In the genomic region with DNA sequence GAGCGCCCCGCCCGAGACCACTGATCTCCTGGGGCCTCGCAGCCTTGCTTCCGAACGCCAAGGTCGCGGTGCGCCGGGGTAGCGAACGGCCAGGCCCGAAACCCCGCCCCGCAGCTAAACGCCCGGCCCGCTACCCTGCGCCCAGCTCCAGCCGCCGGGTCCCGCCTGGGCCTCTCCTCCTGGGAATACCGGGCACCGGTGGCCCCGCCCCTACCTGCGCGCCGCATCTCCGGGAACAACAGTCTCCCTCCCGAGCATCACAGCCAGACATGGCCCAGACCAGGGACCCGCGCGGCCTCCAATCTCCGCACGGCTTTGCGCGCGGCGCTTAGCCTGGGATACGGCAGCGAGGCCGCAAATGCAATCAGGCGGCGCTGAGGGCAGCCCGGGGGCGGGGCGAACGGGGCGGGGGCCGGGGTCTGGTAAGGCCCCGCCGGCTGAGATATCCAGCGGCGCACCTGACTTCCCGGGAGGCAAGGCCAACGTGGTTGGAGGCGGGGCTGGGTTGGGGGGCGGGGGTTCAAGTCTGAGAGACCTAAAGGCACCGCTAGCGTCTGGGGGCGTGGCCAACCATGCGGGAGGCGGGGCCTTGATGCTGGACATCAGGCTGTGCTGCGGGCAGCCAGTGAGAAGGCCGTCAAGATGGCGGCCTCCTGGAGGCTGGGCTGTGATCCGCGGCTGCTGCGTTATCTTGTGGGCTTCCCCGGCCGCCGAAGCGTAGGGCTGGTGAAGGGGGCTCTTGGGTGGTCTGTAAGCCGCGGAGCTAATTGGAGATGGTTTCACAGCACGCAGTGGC, we compare ENCODE assay signal across 8 cellular contexts. TPM values are rescaled to one million over a fixed set of nuclear protein-coding genes. Genes with fewer than 3 reads are reported as not detected.
DNase-seq lines count a peak whose midpoint lies in the region; ATAC-seq, FAIRE-seq and TF ChIP-seq lines count a peak whose summit lies in the region.

A gene with protein sequence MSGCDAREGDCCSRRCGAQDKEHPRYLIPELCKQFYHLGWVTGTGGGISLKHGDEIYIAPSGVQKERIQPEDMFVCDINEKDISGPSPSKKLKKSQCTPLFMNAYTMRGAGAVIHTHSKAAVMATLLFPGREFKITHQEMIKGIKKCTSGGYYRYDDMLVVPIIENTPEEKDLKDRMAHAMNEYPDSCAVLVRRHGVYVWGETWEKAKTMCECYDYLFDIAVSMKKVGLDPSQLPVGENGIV (minus strand): TSS at position 366 of the 796 bp plus-strand sequence. CDS start 95 bp downstream, at position 271.
A gene (plus strand): TSS at position 605 of the 796 bp plus-strand sequence. CDS start 38 bp downstream, at position 643.

- H3K27me3 Mint-ChIP-seq in nephron (ENCODE audit: low read depth) = no peaks in the 10 kb centered on the region

- peaks cover 13% of the 10 kb centered on the region for H3K9me3 Mint-ChIP-seq in nephron

- H3K27me3 ChIP-seq in MM.1S (replicated peaks; ENCODE audit: insufficient read depth, low read length) = no peaks in the 10 kb centered on the region

- peaks cover 35% of the 10 kb centered on the region for H3K36me3 Mint-ChIP-seq in nephron (ENCODE audit: low read depth)

- FAIRE-seq in G401.6 (lab: Jason Lieb, UNC) = peak; percentile 76

- H3K9ac ChIP-seq in MM.1S (ENCODE audit: low read length) = peak within 1 kb of the TSS; percentile 88

- peak within 1 kb of the TSS; percentile 80; the same call in 1 of the 2 replicates for H3K27ac ChIP-seq in MM.1S (ENCODE audit: low read length)

- H3K4me3 ChIP-seq in MM.1S (ENCODE audit: low read length) (peak within 1 kb of the TSS; percentile 80), fibroblast of the aortic adventitia (ENCODE audit: low read depth, low read length) (peak within 1 kb of the TSS; percentile 96)

- peak within 1 kb of the TSS; percentile 91 for H3K4me2 ChIP-seq in MM.1S (ENCODE audit: low read depth, low read length)

- H3K36me3 ChIP-seq in MM.1S (replicated peaks; ENCODE audit: insufficient read depth, low read length) = no peaks in the 10 kb centered on the region

- peak within 1 kb of the TSS; percentile 92 to 100 (median 97) for H3K4me3 Mint-ChIP-seq in nephron

- no peaks in the 10 kb centered on the region for H3K9me2 ChIP-seq in MM.1S (replicated peaks; ENCODE audit: insufficient read depth, low read length)

- ATAC-seq in stimulated activated naive CD8-positive, alpha-beta T cell treated with anti-CD3 and anti-CD28 coated beads, Interleukin-15, Interleukin-2, amounts not matched to agents 100 U/mL and 50 U/mL, for 24 hours = peak; percentile 95

- H3K79me2 ChIP-seq in MM.1S (ENCODE audit: low read length) = peaks cover 66% of the 10 kb centered on the region

- peak within 1 kb of the TSS; percentile 96 to 100 (median 97) for H3K27ac Mint-ChIP-seq in nephron

- no peaks in the 10 kb centered on the region for H4K20me1 ChIP-seq in MM.1S (ENCODE audit: insufficient read depth, low read length)

- H3K4me1 ChIP-seq in MM.1S (ENCODE audit: low read length) = peaks cover 20% of the 10 kb centered on the region

- no peak for TF ChIP-seq CTCF in MM.1S (IDR thresholded peaks at IDR 0.05; ENCODE audit: low read length)
- no peak for TF ChIP-seq CTCF in fibroblast of the aortic adventitia (IDR thresholded peaks at IDR 0.05; ENCODE audit: insufficient read depth, low read length)
- TF ChIP-seq CTCF in nephron (IDR thresholded peaks at IDR 0.05; ENCODE audit: unreplicated experiment in 3 of 3) = no peak

- DNase-seq in HCEC 1CT (peak; percentile 95), MM.1S (peak; percentile 100), SHP77 treated with DMSO at 0.1 percent for 48 hours (lab: John Stamatoyannopoulos, UW) (peak; percentile 89), fibroblast of the aortic adventitia (ENCODE audit: low read depth) (peak; percentile 97)
- peak; percentile 98 for DNase-seq in activated effector memory CD4-positive, alpha-beta T cell treated with anti-CD3 and anti-CD28 coated beads, Interleukin-2, amount 50 U/mL, for 16 hours
- DNase-seq in stimulated activated naive CD8-positive, alpha-beta T cell treated with anti-CD3 and anti-CD28 coated beads, Interleukin-15, Interleukin-2, amounts not matched to agents 100 U/mL and 50 U/mL, for 24 hours = peak; percentile 100

- peaks cover 30% of the 10 kb centered on the region for H3K4me1 Mint-ChIP-seq in nephron

- H3F3A ChIP-seq in MM.1S (ENCODE audit: insufficient read depth, low read length) = peaks cover 6% of the 10 kb centered on the region

- peak within 1 kb of the TSS; percentile 79 for H2AFZ ChIP-seq in MM.1S (ENCODE audit: low read length)

- no peaks in the 10 kb centered on the region for H3K9me3 ChIP-seq in MM.1S (replicated peaks; ENCODE audit: insufficient read depth, low read length)

RNA-seq across cellular contexts. Expression of the first gene that starts in this region (rescaled TPM):
- total RNA-seq in fibroblast of the aortic adventitia (ENCODE audit: low replicate concordance) = 24.9 and 32.4 TPM in 2 replicates

RNA-seq across cellular contexts. Expression of the second gene that starts in this region (rescaled TPM):
- total RNA-seq in fibroblast of the aortic adventitia (ENCODE audit: low replicate concordance) = 36.6 and 41.8 TPM in 2 replicates

Comparison
In these comparisons a context has a peak if more than half of its experiments do, and no peak if none do; other contexts are left out.
1. Peak in every context shown above with its lines: DNase-seq, ATAC-seq, H3K4me3 ChIP-seq and H3K27ac ChIP-seq.